ENCODE assay signal across 2 cellular contexts in the genomic region with DNA sequence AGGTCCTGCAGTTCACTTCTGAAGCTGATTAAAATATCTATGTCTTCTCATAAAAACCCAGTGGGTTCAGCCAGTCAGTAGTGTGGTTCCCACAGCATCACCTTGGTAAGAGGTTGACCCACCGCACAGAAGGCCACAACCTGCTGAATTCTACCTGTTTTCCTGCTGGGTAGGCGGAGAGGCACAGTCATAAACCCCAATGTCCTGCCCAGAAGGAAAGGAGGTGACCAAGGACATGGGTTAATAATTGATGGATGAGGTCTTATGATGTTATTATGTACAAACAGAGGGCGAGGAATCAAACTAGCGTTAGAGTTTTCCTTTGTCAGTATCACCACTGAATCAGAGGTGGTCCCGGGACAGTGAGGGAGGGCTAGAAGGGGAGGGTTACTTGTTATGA.
TF ChIP-seq lines count a peak whose summit lies in the region.

No MANE protein-coding gene starts in this region.

TF ChIP-seq in liver, 16 proteins besides CTCF, POLR2A, EP300 and RAD21:
- TF ChIP-seq RXRA (IDR thresholded peaks at IDR 0.05): peak in 1 of 2 donors; percentile 72
- no peak for TF ChIP-seq HNF4A (conservative IDR thresholded peaks at IDR 0.05)
- TF ChIP-seq, protein P1, sequence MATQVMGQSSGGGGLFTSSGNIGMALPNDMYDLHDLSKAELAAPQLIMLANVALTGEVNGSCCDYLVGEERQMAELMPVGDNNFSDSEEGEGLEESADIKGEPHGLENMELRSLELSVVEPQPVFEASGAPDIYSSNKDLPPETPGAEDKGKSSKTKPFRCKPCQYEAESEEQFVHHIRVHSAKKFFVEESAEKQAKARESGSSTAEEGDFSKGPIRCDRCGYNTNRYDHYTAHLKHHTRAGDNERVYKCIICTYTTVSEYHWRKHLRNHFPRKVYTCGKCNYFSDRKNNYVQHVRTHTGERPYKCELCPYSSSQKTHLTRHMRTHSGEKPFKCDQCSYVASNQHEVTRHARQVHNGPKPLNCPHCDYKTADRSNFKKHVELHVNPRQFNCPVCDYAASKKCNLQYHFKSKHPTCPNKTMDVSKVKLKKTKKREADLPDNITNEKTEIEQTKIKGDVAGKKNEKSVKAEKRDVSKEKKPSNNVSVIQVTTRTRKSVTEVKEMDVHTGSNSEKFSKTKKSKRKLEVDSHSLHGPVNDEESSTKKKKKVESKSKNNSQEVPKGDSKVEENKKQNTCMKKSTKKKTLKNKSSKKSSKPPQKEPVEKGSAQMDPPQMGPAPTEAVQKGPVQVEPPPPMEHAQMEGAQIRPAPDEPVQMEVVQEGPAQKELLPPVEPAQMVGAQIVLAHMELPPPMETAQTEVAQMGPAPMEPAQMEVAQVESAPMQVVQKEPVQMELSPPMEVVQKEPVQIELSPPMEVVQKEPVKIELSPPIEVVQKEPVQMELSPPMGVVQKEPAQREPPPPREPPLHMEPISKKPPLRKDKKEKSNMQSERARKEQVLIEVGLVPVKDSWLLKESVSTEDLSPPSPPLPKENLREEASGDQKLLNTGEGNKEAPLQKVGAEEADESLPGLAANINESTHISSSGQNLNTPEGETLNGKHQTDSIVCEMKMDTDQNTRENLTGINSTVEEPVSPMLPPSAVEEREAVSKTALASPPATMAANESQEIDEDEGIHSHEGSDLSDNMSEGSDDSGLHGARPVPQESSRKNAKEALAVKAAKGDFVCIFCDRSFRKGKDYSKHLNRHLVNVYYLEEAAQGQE (IDR thresholded peaks at IDR 0.05): no peak
- TF ChIP-seq SP1 (IDR thresholded peaks at IDR 0.05): peak; percentile 38

TF ChIP-seq in HepG2, 621 proteins besides CTCF, POLR2A, EP300 and RAD21:
- TF ChIP-seq ATF7-NPFF (CRISPR knock-in tag; IDR thresholded peaks at IDR 0.05; ENCODE audit: low read depth) (no peak), PLRG1 (conservative IDR thresholded peaks at IDR 0.05) (no peak), ZNF354B (CRISPR knock-in tag; IDR thresholded peaks at IDR 0.05) (no peak), NAIF1 (CRISPR knock-in tag; IDR thresholded peaks at IDR 0.05; ENCODE audit: borderline replicate concordance) (no peak), STAG1 (CRISPR knock-in tag; IDR thresholded peaks at IDR 0.05) (no peak), ZNF773 (CRISPR knock-in tag; IDR thresholded peaks at IDR 0.05; ENCODE audit: borderline replicate concordance) (no peak)
- TF ChIP-seq, protein P2, sequence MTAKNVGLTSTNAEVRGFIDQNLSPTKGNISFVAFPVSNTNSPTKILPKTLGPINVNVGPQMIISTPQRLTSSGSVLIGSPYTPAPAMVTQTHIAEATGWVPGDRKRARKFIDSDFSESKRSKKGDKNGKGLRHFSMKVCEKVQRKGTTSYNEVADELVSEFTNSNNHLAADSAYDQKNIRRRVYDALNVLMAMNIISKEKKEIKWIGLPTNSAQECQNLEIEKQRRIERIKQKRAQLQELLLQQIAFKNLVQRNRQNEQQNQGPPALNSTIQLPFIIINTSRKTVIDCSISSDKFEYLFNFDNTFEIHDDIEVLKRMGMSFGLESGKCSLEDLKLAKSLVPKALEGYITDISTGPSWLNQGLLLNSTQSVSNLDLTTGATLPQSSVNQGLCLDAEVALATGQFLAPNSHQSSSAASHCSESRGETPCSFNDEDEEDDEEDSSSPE (CRISPR knock-in tag; IDR thresholded peaks at IDR 0.05): no peak
- TF ChIP-seq, protein P3, sequence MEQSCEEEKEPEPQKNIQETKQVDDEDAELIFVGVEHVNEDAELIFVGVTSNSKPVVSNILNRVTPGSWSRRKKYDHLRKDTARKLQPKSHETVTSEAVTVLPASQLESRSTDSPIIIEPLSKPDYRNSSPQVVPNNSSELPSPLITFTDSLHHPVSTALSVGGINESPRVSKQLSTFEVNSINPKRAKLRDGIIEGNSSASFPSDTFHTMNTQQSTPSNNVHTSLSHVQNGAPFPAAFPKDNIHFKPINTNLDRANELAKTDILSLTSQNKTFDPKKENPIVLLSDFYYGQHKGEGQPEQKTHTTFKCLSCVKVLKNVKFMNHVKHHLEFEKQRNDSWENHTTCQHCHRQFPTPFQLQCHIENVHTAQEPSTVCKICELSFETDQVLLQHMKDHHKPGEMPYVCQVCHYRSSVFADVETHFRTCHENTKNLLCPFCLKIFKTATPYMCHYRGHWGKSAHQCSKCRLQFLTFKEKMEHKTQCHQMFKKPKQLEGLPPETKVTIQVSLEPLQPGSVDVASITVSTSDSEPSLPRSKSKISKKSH (CRISPR knock-in tag; IDR thresholded peaks at IDR 0.05; ENCODE audit: borderline replicate concordance): no peak
TF ChIP-seq in HepG2: peak in this region for 0.
